22 cellular contexts compared by ENCODE assay signal in the genomic region with DNA sequence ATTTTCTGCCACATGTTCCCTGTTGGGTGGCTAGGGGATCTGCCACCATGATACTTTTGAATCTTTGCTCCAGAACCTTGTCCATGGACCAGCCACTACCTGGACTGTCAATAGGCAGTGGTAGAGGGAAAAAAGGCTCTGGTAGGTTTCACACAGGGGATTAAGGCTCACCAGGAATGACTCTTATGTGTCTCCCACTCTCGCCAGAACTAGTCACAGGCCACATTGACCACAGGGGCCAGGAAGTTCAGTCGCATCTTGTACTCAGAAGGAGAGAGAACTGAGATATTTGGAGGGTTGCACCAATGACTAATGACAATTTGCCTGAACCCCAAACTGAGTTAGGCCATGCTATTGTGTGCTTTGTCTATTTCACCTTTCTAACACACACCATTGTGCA. TPM values are rescaled to one million over a fixed set of nuclear protein-coding genes. Genes with fewer than 3 reads are reported as not detected.
DNase-seq lines count a peak whose midpoint lies in the region; ATAC-seq and TF ChIP-seq lines count a peak whose summit lies in the region.
"Had no signal": no experiment of that assay in that cellular context is flagged by ENCODE, and none has a peak within 500 bp of the region (broad histone marks: within the 10 kb centered on the region; RNA-seq: fewer than 3 reads in every experiment).

No MANE protein-coding gene starts in this region.

- no peak overlapping the region for H3K4me3 ChIP-seq in esophagus muscularis mucosa
- H3K4me3 ChIP-seq in testis: no peak overlapping the region
- H3K4me3 ChIP-seq: lung, SJCRH30, suprapubic skin had no signal

- peaks cover 1% of the 10 kb centered on the region for H3K36me3 Mint-ChIP-seq in activated naive CD8-positive, alpha-beta T cell treated with anti-CD3 and anti-CD28 coated beads, Interleukin-2, amount 50 U/mL, for 24 hours (ENCODE audit: low read depth)
- H3K36me3 Mint-ChIP-seq in activated naive CD8-positive, alpha-beta T cell treated with anti-CD3 and anti-CD28 coated beads for 36 hours: peaks cover 3% of the 10 kb centered on the region

- H3K4me1 Mint-ChIP-seq in activated naive CD8-positive, alpha-beta T cell treated with anti-CD3 and anti-CD28 coated beads, Interleukin-2, amount 50 U/mL, for 24 hours: peaks cover 14% of the 10 kb centered on the region
- no peaks in the 10 kb centered on the region for H3K4me1 Mint-ChIP-seq in activated naive CD8-positive, alpha-beta T cell treated with anti-CD3 and anti-CD28 coated beads for 36 hours
- H3K4me1 Mint-ChIP-seq: immature natural killer cell had no signal

- WGBS in esophagus muscularis mucosa: 92% methylated on average over 2 of the region's 2 CpGs
- 96 to 100% methylated on average over 2 of the region's 2 CpGs for WGBS in testis, 2 donors

- H3K36me3 ChIP-seq in esophagus muscularis mucosa (no peaks in the 10 kb centered on the region), testis (ENCODE audit: low read depth, missing control alignments) (no peaks in the 10 kb centered on the region)
- H3K36me3 ChIP-seq: SJCRH30, suprapubic skin had no signal

- no peak overlapping the region for H3K4me3 Mint-ChIP-seq in activated naive CD8-positive, alpha-beta T cell treated with anti-CD3 and anti-CD28 coated beads, Interleukin-2, amount 50 U/mL, for 24 hours
- H3K4me3 Mint-ChIP-seq in activated naive CD8-positive, alpha-beta T cell treated with anti-CD3 and anti-CD28 coated beads for 36 hours: no peak overlapping the region
- H3K4me3 Mint-ChIP-seq: activated naive CD8-positive, alpha-beta T cell; activated T-cell treated with anti-CD3 and anti-CD28 coated beads, Interleukin-2, amount 50 U/mL, for 24 hours; immature natural killer cell had no signal

- H3K9me3 ChIP-seq in esophagus muscularis mucosa (peaks cover 0 to 13% (median 13%) of the 10 kb centered on the region in 4 donors), testis (no peaks in the 10 kb centered on the region)
- H3K9me3 ChIP-seq: suprapubic skin had no signal

- TF ChIP-seq POLR2A in esophagus muscularis mucosa (IDR thresholded peaks at IDR 0.05; ENCODE audit: low read depth) (no peak), testis (IDR thresholded peaks at IDR 0.05) (no peak)

- peaks cover 11% of the 10 kb centered on the region for H3K9me3 Mint-ChIP-seq in activated naive CD8-positive, alpha-beta T cell treated with anti-CD3 and anti-CD28 coated beads, Interleukin-2, amount 50 U/mL, for 24 hours
- peaks cover 8% of the 10 kb centered on the region for H3K9me3 Mint-ChIP-seq in activated naive CD8-positive, alpha-beta T cell treated with anti-CD3 and anti-CD28 coated beads for 36 hours

- no peak for TF ChIP-seq CTCF in esophagus muscularis mucosa (IDR thresholded peaks at IDR 0.05)
- no peak for TF ChIP-seq CTCF in testis (IDR thresholded peaks at IDR 0.05)

- H3K27ac Mint-ChIP-seq in activated naive CD8-positive, alpha-beta T cell treated with anti-CD3 and anti-CD28 coated beads, Interleukin-2, amount 50 U/mL, for 24 hours: no peak overlapping the region
- H3K27ac Mint-ChIP-seq in activated naive CD8-positive, alpha-beta T cell treated with anti-CD3 and anti-CD28 coated beads for 36 hours: no peak overlapping the region
- H3K27ac Mint-ChIP-seq: activated naive CD8-positive, alpha-beta T cell; activated T-cell treated with anti-CD3 and anti-CD28 coated beads, Interleukin-2, amount 50 U/mL, for 24 hours; immature natural killer cell had no signal

- no peak for DNase-seq in activated naive CD8-positive, alpha-beta T cell treated with anti-CD3 and anti-CD28 coated beads, Interleukin-2, amount 50 U/mL, for 24 hours
- DNase-seq in activated naive CD8-positive, alpha-beta T cell treated with anti-CD3 and anti-CD28 coated beads for 36 hours: no peak
- DNase-seq in LHCN-M2 (ENCODE audit: low read depth): peak; percentile 78
- DNase-seq in esophagus muscularis mucosa (ENCODE audit: extremely low spot score): peak; percentile 81
- DNase-seq in testis: peak; percentile 5
- no peak for DNase-seq in SHP77 treated with DMSO at 0.1 percent for 48 hours (lab: John Stamatoyannopoulos, UW)
- DNase-seq in retina: no peak
- DNase-seq: activated CD4-positive, alpha-beta T cell treated with anti-CD3 and anti-CD28 coated beads, Interleukin-2, amount 50 U/mL, for 48 hours; activated T-cell treated with anti-CD3 and anti-CD28 coated beads, Interleukin-2, amount 50 U/mL, for 24 hours; GF-D8; immature natural killer cell; KBM-7; NCI-H2029; OCI-M1; SJCRH30; stimulated activated CD4-positive, alpha-beta T cell treated with anti-CD3 and anti-CD28 coated beads, Interleukin-12 subunit alpha, Interleukin-12 subunit beta, amount 100 ng/mL, for 4 hours had no signal

- H3K27ac ChIP-seq in esophagus muscularis mucosa (replicated peaks in 1 of 4): no peak overlapping the region
- no peak overlapping the region for H3K27ac ChIP-seq in testis
- H3K27ac ChIP-seq: SJCRH30, suprapubic skin, VCaP had no signal

- TF ChIP-seq EP300 in esophagus muscularis mucosa (IDR thresholded peaks at IDR 0.05): no peak

- intact Hi-C loops in esophagus muscularis mucosa (cut with DNase I) (no loop called here), testis (cut with DNase I; ENCODE audit: low total_unique reads) (no loop called here)

- H3K27me3 Mint-ChIP-seq in activated naive CD8-positive, alpha-beta T cell treated with anti-CD3 and anti-CD28 coated beads, Interleukin-2, amount 50 U/mL, for 24 hours: peaks cover 1% of the 10 kb centered on the region
- no peaks in the 10 kb centered on the region for H3K27me3 Mint-ChIP-seq in activated naive CD8-positive, alpha-beta T cell treated with anti-CD3 and anti-CD28 coated beads for 36 hours
- H3K27me3 Mint-ChIP-seq: activated naive CD8-positive, alpha-beta T cell had no signal

- H3K27me3 ChIP-seq in esophagus muscularis mucosa (no peaks in the 10 kb centered on the region), testis (no peaks in the 10 kb centered on the region)

- H3K4me1 ChIP-seq in esophagus muscularis mucosa: no peaks in the 10 kb centered on the region
- no peaks in the 10 kb centered on the region for H3K4me1 ChIP-seq in testis
- H3K4me1 ChIP-seq: SJCRH30, suprapubic skin had no signal

- ATAC-seq in activated naive CD8-positive, alpha-beta T cell treated with anti-CD3 and anti-CD28 coated beads, Interleukin-2, amount 50 U/mL, for 24 hours: peak; percentile 46
- no peak for ATAC-seq in HG03469 (IDR thresholded peaks at IDR 0.05; ENCODE audit: unreplicated experiment)

RNA-seq across cellular contexts. Expression of a gene that starts 23.6 kb away (rescaled TPM):
- total RNA-seq in activated naive CD8-positive, alpha-beta T cell treated with anti-CD3 and anti-CD28 coated beads for 36 hours: not detected
- 0.34 and 0.96 TPM in 2 replicates for total RNA-seq in LHCN-M2 (2014; rRNA removed)
- 0.91 TPM for polyA plus RNA-seq in LHCN-M2 (2012)
- 1 to 10 TPM in 2 of 4 donors, under 1 TPM in 2; 0.33 to 1.7 (median 1.1) TPM for total RNA-seq in esophagus muscularis mucosa
- under 1 TPM in 1 of 2 donors, not detected in 1; 0.12 TPM for total RNA-seq in testis
- polyA plus RNA-seq in testis (ENCODE audit: insufficient read depth, low read depth, low replicate concordance): 0.20 TPM
- total RNA-seq: SJCRH30; T-helper 1 cell treated with Interleukin-12 subunit alpha and Interleukin-12 subunit beta and Interleukin-4 antibody, amounts not matched to agents 30 ng/mL and 1 ng/mL, for 36 hours had no signal
- polyA plus RNA-seq: immature natural killer cell had no signal

Comparison
In these comparisons a context has a peak if more than half of its experiments do, and no peak if none do; other contexts are left out.
1. DNase-seq: peak in LHCN-M2 (single experiment), esophagus muscularis mucosa (single experiment) and testis (single experiment); none in activated naive CD8-positive, alpha-beta T cell treated with anti-CD3 and anti-CD28 coated beads, Interleukin-2, amount 50 U/mL, for 24 hours (single experiment), activated naive CD8-positive, alpha-beta T cell treated with anti-CD3 and anti-CD28 coated beads for 36 hours (single experiment), SHP77 treated with DMSO at 0.1 percent for 48 hours (single experiment) and retina (single experiment).